2 cellular contexts compared by ENCODE assay signal in the genomic region with DNA sequence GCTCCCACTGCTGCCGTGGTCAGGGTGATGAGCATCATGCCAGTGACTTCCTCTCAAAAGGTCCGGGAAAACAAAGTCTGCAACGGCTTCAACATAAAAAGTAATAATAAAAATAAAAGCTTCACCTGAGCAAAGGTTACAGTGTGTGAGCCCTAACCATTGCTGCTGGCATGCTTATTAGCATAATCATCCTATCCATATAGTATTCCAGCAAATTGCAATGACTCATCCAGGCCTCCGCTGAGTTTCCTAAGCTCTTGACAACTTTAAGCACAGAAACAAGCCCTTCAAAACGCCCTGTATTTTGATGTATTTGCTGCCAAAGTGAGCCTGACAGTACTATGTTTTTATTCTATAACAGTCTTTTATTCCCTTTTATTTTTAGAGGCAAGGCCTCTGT.
TF ChIP-seq lines count a peak whose summit lies in the region.

No MANE protein-coding gene starts in this region.

TF ChIP-seq in SK-N-SH treated with all-trans-retinoic acid at 6 μM for 48 hours, 23 proteins besides CTCF, POLR2A, EP300 and RAD21:
- TF ChIP-seq, protein P1, sequence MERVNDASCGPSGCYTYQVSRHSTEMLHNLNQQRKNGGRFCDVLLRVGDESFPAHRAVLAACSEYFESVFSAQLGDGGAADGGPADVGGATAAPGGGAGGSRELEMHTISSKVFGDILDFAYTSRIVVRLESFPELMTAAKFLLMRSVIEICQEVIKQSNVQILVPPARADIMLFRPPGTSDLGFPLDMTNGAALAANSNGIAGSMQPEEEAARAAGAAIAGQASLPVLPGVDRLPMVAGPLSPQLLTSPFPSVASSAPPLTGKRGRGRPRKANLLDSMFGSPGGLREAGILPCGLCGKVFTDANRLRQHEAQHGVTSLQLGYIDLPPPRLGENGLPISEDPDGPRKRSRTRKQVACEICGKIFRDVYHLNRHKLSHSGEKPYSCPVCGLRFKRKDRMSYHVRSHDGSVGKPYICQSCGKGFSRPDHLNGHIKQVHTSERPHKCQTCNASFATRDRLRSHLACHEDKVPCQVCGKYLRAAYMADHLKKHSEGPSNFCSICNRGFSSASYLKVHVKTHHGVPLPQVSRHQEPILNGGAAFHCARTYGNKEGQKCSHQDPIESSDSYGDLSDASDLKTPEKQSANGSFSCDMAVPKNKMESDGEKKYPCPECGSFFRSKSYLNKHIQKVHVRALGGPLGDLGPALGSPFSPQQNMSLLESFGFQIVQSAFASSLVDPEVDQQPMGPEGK (CRISPR knock-in tag; IDR thresholded peaks at IDR 0.05; ENCODE audit: borderline replicate concordance), result no peak
- TF ChIP-seq ZFP3 (CRISPR knock-in tag; IDR thresholded peaks at IDR 0.05) (no peak), ZC3H10 (CRISPR knock-in tag; IDR thresholded peaks at IDR 0.05) (no peak), CSRNP3 (CRISPR knock-in tag; IDR thresholded peaks at IDR 0.05) (no peak), BACH2 (CRISPR knock-in tag; IDR thresholded peaks at IDR 0.05; ENCODE audit: borderline replicate concordance) (no peak), TOX (CRISPR knock-in tag; IDR thresholded peaks at IDR 0.05; ENCODE audit: borderline replicate concordance) (no peak), ZNF565 (CRISPR knock-in tag; conservative IDR thresholded peaks at IDR 0.05; ENCODE audit: low read depth) (no peak), PPARA (CRISPR knock-in tag; IDR thresholded peaks at IDR 0.05; ENCODE audit: borderline replicate concordance) (no peak)
- TF ChIP-seq, protein P2, sequence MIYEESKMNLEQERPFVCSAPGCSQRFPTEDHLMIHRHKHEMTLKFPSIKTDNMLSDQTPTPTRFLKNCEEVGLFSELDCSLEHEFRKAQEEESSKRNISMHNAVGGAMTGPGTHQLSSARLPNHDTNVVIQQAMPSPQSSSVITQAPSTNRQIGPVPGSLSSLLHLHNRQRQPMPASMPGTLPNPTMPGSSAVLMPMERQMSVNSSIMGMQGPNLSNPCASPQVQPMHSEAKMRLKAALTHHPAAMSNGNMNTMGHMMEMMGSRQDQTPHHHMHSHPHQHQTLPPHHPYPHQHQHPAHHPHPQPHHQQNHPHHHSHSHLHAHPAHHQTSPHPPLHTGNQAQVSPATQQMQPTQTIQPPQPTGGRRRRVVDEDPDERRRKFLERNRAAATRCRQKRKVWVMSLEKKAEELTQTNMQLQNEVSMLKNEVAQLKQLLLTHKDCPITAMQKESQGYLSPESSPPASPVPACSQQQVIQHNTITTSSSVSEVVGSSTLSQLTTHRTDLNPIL (CRISPR knock-in tag; IDR thresholded peaks at IDR 0.05; ENCODE audit: low read depth), result no peak
- TF ChIP-seq, protein P3, sequence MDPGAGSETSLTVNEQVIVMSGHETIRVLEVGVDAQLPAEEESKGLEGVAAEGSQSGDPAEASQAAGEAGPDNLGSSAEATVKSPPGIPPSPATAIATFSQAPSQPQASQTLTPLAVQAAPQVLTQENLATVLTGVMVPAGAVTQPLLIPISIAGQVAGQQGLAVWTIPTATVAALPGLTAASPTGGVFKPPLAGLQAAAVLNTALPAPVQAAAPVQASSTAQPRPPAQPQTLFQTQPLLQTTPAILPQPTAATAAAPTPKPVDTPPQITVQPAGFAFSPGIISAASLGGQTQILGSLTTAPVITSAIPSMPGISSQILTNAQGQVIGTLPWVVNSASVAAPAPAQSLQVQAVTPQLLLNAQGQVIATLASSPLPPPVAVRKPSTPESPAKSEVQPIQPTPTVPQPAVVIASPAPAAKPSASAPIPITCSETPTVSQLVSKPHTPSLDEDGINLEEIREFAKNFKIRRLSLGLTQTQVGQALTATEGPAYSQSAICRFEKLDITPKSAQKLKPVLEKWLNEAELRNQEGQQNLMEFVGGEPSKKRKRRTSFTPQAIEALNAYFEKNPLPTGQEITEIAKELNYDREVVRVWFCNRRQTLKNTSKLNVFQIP (CRISPR knock-in tag; IDR thresholded peaks at IDR 0.05; ENCODE audit: borderline replicate concordance, low read depth), result no peak

TF ChIP-seq in SK-N-SH, 30 proteins besides CTCF, POLR2A, EP300 and RAD21:
- no peak for TF ChIP-seq NRF1 (IDR thresholded peaks at IDR 0.05; ENCODE audit: low read depth, low read length)
- TF ChIP-seq RCOR1 (IDR thresholded peaks at IDR 0.05; ENCODE audit: low read length), result no peak
- no peak for TF ChIP-seq MAX (IDR thresholded peaks at IDR 0.05; ENCODE audit: low read depth)
- no peak for TF ChIP-seq EZH2phosphoT487 (IDR thresholded peaks at IDR 0.05; ENCODE audit: borderline replicate concordance, low read depth)
- no peak for TF ChIP-seq FOSL2 (IDR thresholded peaks at IDR 0.05; ENCODE audit: borderline replicate concordance, low read depth)
- TF ChIP-seq CHD2 (IDR thresholded peaks at IDR 0.05; ENCODE audit: low read length, partially characterized antibody), result no peak
- TF ChIP-seq YY1 (IDR thresholded peaks at IDR 0.05; ENCODE audit: low read depth), result no peak
- TF ChIP-seq ELF1 (IDR thresholded peaks at IDR 0.05), result no peak
- TF ChIP-seq JUND (IDR thresholded peaks at IDR 0.05), result no peak
- TF ChIP-seq FOXM1 (IDR thresholded peaks at IDR 0.05; ENCODE audit: low read depth), result no peak
- TF ChIP-seq, protein P4, sequence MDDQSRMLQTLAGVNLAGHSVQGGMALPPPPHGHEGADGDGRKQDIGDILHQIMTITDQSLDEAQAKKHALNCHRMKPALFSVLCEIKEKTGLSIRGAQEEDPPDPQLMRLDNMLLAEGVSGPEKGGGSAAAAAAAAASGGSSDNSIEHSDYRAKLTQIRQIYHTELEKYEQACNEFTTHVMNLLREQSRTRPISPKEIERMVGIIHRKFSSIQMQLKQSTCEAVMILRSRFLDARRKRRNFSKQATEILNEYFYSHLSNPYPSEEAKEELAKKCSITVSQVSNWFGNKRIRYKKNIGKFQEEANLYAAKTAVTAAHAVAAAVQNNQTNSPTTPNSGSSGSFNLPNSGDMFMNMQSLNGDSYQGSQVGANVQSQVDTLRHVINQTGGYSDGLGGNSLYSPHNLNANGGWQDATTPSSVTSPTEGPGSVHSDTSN (IDR thresholded peaks at IDR 0.05), result no peak
- no peak for TF ChIP-seq SMC3 (IDR thresholded peaks at IDR 0.05; ENCODE audit: low read depth, low read length)
- TF ChIP-seq TCF12 (IDR thresholded peaks at IDR 0.05), result no peak
- TF ChIP-seq MEF2A (IDR thresholded peaks at IDR 0.05; ENCODE audit: borderline replicate concordance, low read depth), result no peak
- TF ChIP-seq RFX5 (IDR thresholded peaks at IDR 0.05; ENCODE audit: low read length), result no peak
- TF ChIP-seq MXI1 (IDR thresholded peaks at IDR 0.05; ENCODE audit: low read depth, low read length), result no peak
